ENCODE assay signal across 1 cellular context in the genomic region with DNA sequence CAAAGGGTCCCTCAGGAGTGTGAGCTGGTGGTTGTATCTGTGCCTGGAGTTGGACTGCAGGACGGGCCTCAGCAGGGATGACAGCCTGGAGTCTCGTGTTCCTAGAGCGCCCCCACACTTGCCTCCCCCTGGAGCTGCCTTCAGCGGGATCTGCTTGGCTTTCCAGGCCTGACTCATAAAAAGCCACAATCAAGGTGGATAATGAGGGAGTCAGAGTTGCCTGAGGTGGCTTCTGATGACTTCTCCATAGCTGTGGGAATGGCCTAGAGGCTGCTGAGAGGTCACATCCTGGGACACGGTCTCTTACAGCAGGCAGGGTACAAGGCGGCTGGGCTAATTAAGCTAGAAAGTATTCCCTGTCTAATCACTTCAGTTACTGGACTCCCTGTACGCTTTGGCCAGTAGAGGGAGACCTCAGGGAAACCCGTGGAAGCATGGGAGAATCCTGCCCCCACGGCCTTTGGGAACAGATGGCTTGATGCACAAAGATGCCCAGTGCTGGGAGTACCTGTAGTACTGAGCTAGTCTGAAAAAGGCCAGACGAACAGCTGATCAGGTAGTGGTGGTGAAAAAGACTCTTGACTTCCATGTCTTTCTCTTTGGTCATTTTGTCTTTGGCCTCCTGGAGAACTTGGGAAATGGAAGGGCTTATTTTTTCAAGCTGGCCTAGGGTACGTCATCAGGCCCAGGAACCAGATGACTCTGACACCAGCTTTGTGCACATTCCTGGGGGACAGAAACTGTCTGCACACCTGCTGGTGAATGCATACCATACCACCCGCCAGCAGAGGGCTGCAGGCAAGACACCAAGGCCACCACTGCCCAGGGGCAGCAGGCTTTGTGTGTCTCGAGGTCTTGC.
TF ChIP-seq lines count a peak whose summit lies in the region.

No MANE protein-coding gene starts in this region.

TF ChIP-seq in IMR-90, 13 proteins besides CTCF, POLR2A, EP300 and RAD21 (continued from another document):
- TF ChIP-seq MAZ (IDR thresholded peaks at IDR 0.05; ENCODE audit: borderline replicate concordance, low read depth, low read length) (no peak), CHD1 (IDR thresholded peaks at IDR 0.05; ENCODE audit: low read depth, low read length) (no peak), NFE2L2 (IDR thresholded peaks at IDR 0.05; ENCODE audit: low read depth, low read length) (no peak), CEBPB (IDR thresholded peaks at IDR 0.05; ENCODE audit: low read depth, low read length) (no peak), RCOR1 (IDR thresholded peaks at IDR 0.05; ENCODE audit: insufficient replicate concordance, low read length) (no peak)
